8 cellular contexts compared by ENCODE assay signal in the genomic region with DNA sequence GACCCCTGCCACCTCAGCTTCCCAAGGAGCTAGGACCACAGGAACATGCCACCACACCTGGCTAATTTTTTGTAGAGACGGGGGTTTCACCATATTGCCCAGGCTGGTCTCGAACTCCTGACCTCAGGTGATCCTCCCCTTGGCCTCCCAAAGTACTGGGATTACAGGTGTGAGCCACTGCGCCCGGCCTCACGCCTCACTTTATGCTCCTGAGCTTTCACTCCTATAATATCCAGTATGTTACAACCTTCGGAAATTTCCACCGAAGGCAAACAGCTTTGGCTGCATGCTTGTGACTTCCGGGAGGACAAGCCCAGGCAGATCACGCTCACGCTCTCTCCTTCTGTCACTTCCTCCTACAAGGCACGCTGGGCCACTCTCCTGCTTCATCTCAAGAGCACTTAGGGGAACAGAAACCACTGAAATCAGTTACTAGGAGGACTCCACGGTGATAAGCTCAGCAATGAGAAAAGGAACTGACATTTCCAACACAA. TPM values are rescaled to one million over a fixed set of nuclear protein-coding genes. Genes with fewer than 3 reads are reported as not detected.
DNase-seq lines count a peak whose midpoint lies in the region; ATAC-seq and TF ChIP-seq lines count a peak whose summit lies in the region.

No MANE protein-coding gene starts in this region.

- DNase-seq in NOMO-1 treated with DMSO at 0.1 percent for 48 hours (lab: John Stamatoyannopoulos, UW; ENCODE audit: unreplicated experiment), result peak; percentile 100
- DNase-seq in right atrium auricular region (ENCODE audit: low spot score), result peak; percentile 67
- DNase-seq in NCI-H526 (lab: John Stamatoyannopoulos, UW), result no peak
- no peak for DNase-seq in NCI-H345 (lab: John Stamatoyannopoulos, UW)
- no peak for DNase-seq in effector CD4-positive, alpha-beta T cell
- DNase-seq in left lobe of liver (ENCODE audit: low spot score), result no peak

- peak; percentile 72 for ATAC-seq in GM18870 (IDR thresholded peaks at IDR 0.05; ENCODE audit: unreplicated experiment)
- ATAC-seq in HG02642 (IDR thresholded peaks at IDR 0.05; ENCODE audit: poor library complexity, unreplicated experiment), result peak; percentile 57
- ATAC-seq in left lobe of liver, result no peak

- H3K9me3 ChIP-seq in right atrium auricular region, result no peaks in the 10 kb centered on the region

- H3K4me1 ChIP-seq in right atrium auricular region, result peaks cover 0 to 18% of the 10 kb centered on the region in 2 donors

- H3K4me3 ChIP-seq in right atrium auricular region, result no peak overlapping the region

- TF ChIP-seq CTCF in right atrium auricular region (IDR thresholded peaks at IDR 0.05), result no peak

- H3K27ac ChIP-seq in right atrium auricular region, result peak overlapping the region; percentile 43 to 72

- H3K36me3 ChIP-seq in right atrium auricular region, result peaks cover 26% of the 10 kb centered on the region

- H3K27me3 ChIP-seq in right atrium auricular region, result no peaks in the 10 kb centered on the region

RNA-seq across cellular contexts. Expression of a gene that starts 4.4 kb away (rescaled TPM):
- total RNA-seq in right atrium auricular region, result 10 to 100 TPM; 13.3 to 31.9 TPM
- 24.9 TPM for total RNA-seq in left lobe of liver

RNA-seq across cellular contexts. Expression of a gene that starts 4.8 kb away (rescaled TPM):
- total RNA-seq in right atrium auricular region, result 10 to 100 TPM; 13.2 to 13.7 TPM
- 12.2 TPM for total RNA-seq in left lobe of liver

RNA-seq across cellular contexts. Expression of a gene that starts 4.9 kb away (rescaled TPM):
- 10 to 100 TPM; 12.2 to 14.2 TPM for total RNA-seq in right atrium auricular region
- 2.2 TPM for total RNA-seq in left lobe of liver

Comparison
In these comparisons a context has a peak if more than half of its experiments do, and no peak if none do; other contexts are left out.
1. DNase-seq: peak in NOMO-1 treated with DMSO at 0.1 percent for 48 hours (single experiment) and right atrium auricular region (single experiment); none in NCI-H526 (0 of 2), NCI-H345 (single experiment), effector CD4-positive, alpha-beta T cell (single experiment) and left lobe of liver (single experiment).